ENCODE assay signal across 8 cellular contexts in the genomic region with DNA sequence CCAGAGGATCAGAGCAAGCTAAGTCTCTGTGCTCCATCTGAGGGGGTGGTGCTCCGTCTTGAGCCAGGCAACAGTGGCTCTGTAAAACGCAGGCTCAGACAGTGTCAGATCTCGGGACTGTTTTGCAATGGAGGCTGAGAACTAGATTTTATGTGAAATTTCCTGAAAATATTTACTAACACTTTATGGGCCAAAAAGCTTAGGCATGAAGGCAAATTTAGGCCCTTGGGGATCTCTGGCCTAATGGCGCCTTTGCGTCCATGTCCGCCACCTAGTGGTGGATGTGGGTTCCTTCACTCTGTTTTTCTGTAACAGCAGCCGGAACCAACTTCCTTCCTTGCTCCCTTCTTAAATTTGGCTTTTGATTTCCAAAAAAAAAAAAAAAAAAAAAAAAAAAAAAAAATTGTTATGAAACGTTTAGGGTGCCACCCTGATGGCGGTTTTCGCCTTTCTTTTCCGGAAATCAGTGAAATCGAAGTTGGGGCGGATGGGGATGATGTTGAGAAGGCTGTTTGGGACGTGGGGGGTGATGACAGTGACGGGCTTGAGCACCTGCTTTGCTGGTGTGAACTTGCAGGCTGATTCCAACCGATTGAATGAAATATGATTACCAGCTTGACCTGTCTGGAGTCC. TPM values are rescaled to one million over a fixed set of nuclear protein-coding genes. Genes with fewer than 3 reads are reported as not detected.
A peak's percentile ranks its signal among the peaks of the same experiment; 100 is the strongest.
DNase-seq lines count a peak whose midpoint lies in the region; ATAC-seq, FAIRE-seq and TF ChIP-seq lines count a peak whose summit lies in the region.

No MANE protein-coding gene starts in this region.

- peaks cover 3% of the 10 kb centered on the region for H3K4me1 Mint-ChIP-seq in CD14-positive monocyte

- TF ChIP-seq CTCF in CD14-positive monocyte (IDR thresholded peaks at IDR 0.05) (peak; percentile 92), astrocyte of the cerebellum (IDR thresholded peaks at IDR 0.05; ENCODE audit: low read depth, low read length, missing control alignments) (peak; percentile 86), kidney (IDR thresholded peaks at IDR 0.05; ENCODE audit: borderline replicate concordance, extremely low read depth, insufficient read depth) (peak; percentile 71)

- H3K4me3 ChIP-seq in astrocyte of the cerebellum (ENCODE audit: low read depth, low read length) (no peak overlapping the region), kidney (ENCODE audit: low read length in 2 of 2) (no peak overlapping the region)

- no peak overlapping the region for H3K27ac Mint-ChIP-seq in CD14-positive monocyte

- no peak overlapping the region for H3K9ac ChIP-seq in kidney (ENCODE audit: low read length in 2 of 2)

- H3K36me3 Mint-ChIP-seq in CD14-positive monocyte = no peaks in the 10 kb centered on the region

- H3K9me3 ChIP-seq in kidney (ENCODE audit: control insufficient read depth in 1 of 2, low read length in 2 of 2) = peaks cover 0 to 1% of the 10 kb centered on the region in 2 donors

- H3K9me3 Mint-ChIP-seq in CD14-positive monocyte = peaks cover 9 to 21% (median 13%) of the 10 kb centered on the region in 7 donors

- peak overlapping the region; percentile 60 to 63 for H3K4me3 Mint-ChIP-seq in CD14-positive monocyte

- ATAC-seq in GM18909 (IDR thresholded peaks at IDR 0.05; ENCODE audit: poor library complexity, unreplicated experiment) (peak; percentile 79), HG03439 (IDR thresholded peaks at IDR 0.05; ENCODE audit: unreplicated experiment) (peak; percentile 74)

- peak; percentile 51 for FAIRE-seq in kidney (lab: Jason Lieb, UNC)

- in situ Hi-C loops in astrocyte of the cerebellum (cut with HindIII; ENCODE audit: low sequenced_read_pairs) = no loop called here

- DNase-seq in CD14-positive monocyte (ENCODE audit: low spot score) (no peak), SK-N-DZ (ENCODE audit: low spot score) (peak; percentile 62), astrocyte of the cerebellum (ENCODE audit: low read depth) (no peak), kidney (no peak), NCI-H2107 (lab: John Stamatoyannopoulos, UW) (no peak)
- DNase-seq in stimulated activated CD4-positive, alpha-beta T cell treated with anti-CD3 and anti-CD28 coated beads, TNF-alpha, amount 100 ng/mL, for 24 hours (ENCODE audit: low read depth in 3 of 3) = peak; percentile 14 to 29 (median 27)

- peaks cover 1 to 5% (median 1%) of the 10 kb centered on the region in 3 donors for H3K27me3 Mint-ChIP-seq in CD14-positive monocyte (ENCODE audit: low read depth in 3 of 3)

- intact Hi-C loops in CD14-positive monocyte (cut with micrococcal nuclease) = no loop called here
- intact Hi-C loops in kidney (cut with DNase I) = no loop called here

- no peaks in the 10 kb centered on the region for H3K36me3 ChIP-seq in kidney (ENCODE audit: control insufficient read depth in 1 of 2, insufficient read depth in 2 of 2, low read length in 2 of 2)

- H3K4me1 ChIP-seq in kidney (ENCODE audit: control insufficient read depth in 1 of 2, insufficient read depth in 1 of 2, low read depth in 1 of 2, low read length in 2 of 2) = no peaks in the 10 kb centered on the region

- H3K27ac ChIP-seq in kidney (ENCODE audit: low read depth in 2 of 2, low read length in 2 of 2) = no peak overlapping the region

RNA-seq across cellular contexts. Expression of a gene that starts 14.0 kb away (rescaled TPM):
- 10 to 100 TPM; 24.2 to 26.0 TPM for polyA plus RNA-seq in CD14-positive monocyte
- polyA plus RNA-seq in SK-N-DZ (2014; cell fraction: cytosol; rRNA removed) = 55.0 and 58.6 TPM in 2 replicates
- 142 and 156 TPM in 2 replicates for polyA plus RNA-seq in SK-N-DZ (2014; cell fraction: nucleus; rRNA removed)
- total RNA-seq in kidney = 57.4 TPM
- 29.7 TPM for polyA plus RNA-seq in kidney (ENCODE audit: insufficient read depth, low read depth, low replicate concordance)

Comparison
In these comparisons a context has a peak if more than half of its experiments do, and no peak if none do; other contexts are left out.
1. DNase-seq: peak in SK-N-DZ (single experiment) and stimulated activated CD4-positive, alpha-beta T cell treated with anti-CD3 and anti-CD28 coated beads, TNF-alpha, amount 100 ng/mL, for 24 hours (3 of 3); none in CD14-positive monocyte (single experiment), astrocyte of the cerebellum (single experiment), kidney (single experiment) and NCI-H2107 (single experiment).
2. Peak in every context shown above with its lines, with median percentiles within 50 percentile points of each other: CTCF ChIP-seq.